Comparison of ENCODE assay signal across 8 cellular contexts in the genomic region with DNA sequence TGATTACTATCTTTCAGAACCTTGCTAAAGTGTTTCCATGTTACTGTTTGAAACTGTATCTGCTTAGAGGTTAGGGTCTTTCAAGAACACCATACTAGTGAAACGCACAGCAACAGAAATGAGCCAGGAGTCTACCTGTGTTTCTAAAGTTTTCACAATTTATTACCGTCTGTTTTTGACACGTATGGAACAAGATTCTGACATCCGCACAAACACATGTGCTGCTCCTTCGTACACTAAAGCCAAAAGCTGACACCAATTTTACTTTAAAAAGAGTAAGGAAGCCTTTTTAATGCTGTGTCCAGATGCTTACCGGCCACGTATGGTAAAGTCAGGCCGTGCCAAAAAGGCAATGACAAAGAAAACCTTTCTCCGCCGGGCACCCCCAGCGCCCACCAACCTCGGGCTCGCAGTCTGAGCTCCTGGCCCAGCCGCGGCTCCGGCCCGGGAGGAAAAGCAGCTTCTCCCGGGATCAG. TPM values are rescaled to one million over a fixed set of nuclear protein-coding genes. Genes with fewer than 3 reads are reported as not detected.
DNase-seq lines count a peak whose midpoint lies in the region; ATAC-seq, FAIRE-seq and TF ChIP-seq lines count a peak whose summit lies in the region.

No MANE protein-coding gene starts in this region.

- ATAC-seq in effector memory CD8-positive, alpha-beta T cell (replicated peaks), result peak; percentile 9
- no peak for ATAC-seq in left lobe of liver

- H2AFZ ChIP-seq in osteoblast (ENCODE audit: low read length), result peak overlapping the region; percentile 86

- peaks cover 29 to 32% of the 10 kb centered on the region in 2 donors for H3K4me1 Mint-ChIP-seq in effector memory CD8-positive, alpha-beta T cell (ENCODE audit: low read depth in 2 of 2)

- peak overlapping the region; percentile 94 for H3K4me2 ChIP-seq in osteoblast (ENCODE audit: insufficient read depth, low read length)

- H3K27me3 Mint-ChIP-seq in effector memory CD8-positive, alpha-beta T cell, result peaks cover 9 to 12% of the 10 kb centered on the region in 2 donors

- H3K27me3 ChIP-seq in osteoblast (ENCODE audit: insufficient read depth, low read length), result no peaks in the 10 kb centered on the region

- TF ChIP-seq POLR2A in H54 (IDR thresholded peaks at IDR 0.05; ENCODE audit: low read depth, low read length), result no peak

- no peaks in the 10 kb centered on the region for H3K9me3 ChIP-seq in KOPT-K1 (ENCODE audit: insufficient read depth, low read length, poor library complexity, severe bottlenecking)
- H3K9me3 ChIP-seq in osteoblast (ENCODE audit: low read depth, low read length), result no peaks in the 10 kb centered on the region

- no peaks in the 10 kb centered on the region for H3K9me3 Mint-ChIP-seq in effector memory CD8-positive, alpha-beta T cell

- peaks cover 48% of the 10 kb centered on the region for H4K20me1 ChIP-seq in osteoblast (ENCODE audit: insufficient read depth, low read length)

- H3K4me1 ChIP-seq in osteoblast (ENCODE audit: insufficient read depth, low read length), result peaks cover 49% of the 10 kb centered on the region

- peaks cover 52% of the 10 kb centered on the region for H3K36me3 Mint-ChIP-seq in effector memory CD8-positive, alpha-beta T cell (ENCODE audit: insufficient read depth)

- no peak for FAIRE-seq in H54 (lab: Jason Lieb, UNC)

- H3K36me3 ChIP-seq in KOPT-K1 (ENCODE audit: insufficient read depth, low read length) (peaks cover 48% of the 10 kb centered on the region), osteoblast (ENCODE audit: insufficient read depth, low read length) (peaks cover 46% of the 10 kb centered on the region)

- DNase-seq in NCI-H748 (lab: John Stamatoyannopoulos, UW; ENCODE audit: unreplicated experiment), result peak; percentile 21
- no peak for DNase-seq in NCI-H748 treated with DMSO at 0.1 percent for 48 hours (lab: John Stamatoyannopoulos, UW)
- no peak for DNase-seq in effector memory CD8-positive, alpha-beta T cell
- DNase-seq in osteoblast (ENCODE audit: insufficient read length, low spot score, missing footprints), result no peak
- no peak for DNase-seq in kidney tubule cell (ENCODE audit: low spot score)
- DNase-seq in H54 (ENCODE audit: insufficient read length, low spot score), result no peak
- DNase-seq in left lobe of liver (ENCODE audit: low spot score), result no peak

- peak overlapping the region; percentile 87 to 92 for H3K4me3 Mint-ChIP-seq in effector memory CD8-positive, alpha-beta T cell

- no peak for TF ChIP-seq CTCF in osteoblast (IDR thresholded peaks at IDR 0.05; ENCODE audit: extremely low read depth, low read depth, low read length)

- peak overlapping the region; percentile 93 for H3K4me3 ChIP-seq in osteoblast (ENCODE audit: insufficient read depth, low read length)

- H3K27ac Mint-ChIP-seq in effector memory CD8-positive, alpha-beta T cell, result peak overlapping the region; percentile 90 to 94

- H3K27ac ChIP-seq in KOPT-K1 (ENCODE audit: low read depth, low read length, poor library complexity, severe bottlenecking) (peak overlapping the region; percentile 84), osteoblast (ENCODE audit: low read depth, low read length) (peak overlapping the region; percentile 85)

- H3K79me2 ChIP-seq in osteoblast (ENCODE audit: insufficient read depth, low read length), result peaks cover 34% of the 10 kb centered on the region

RNA-seq across cellular contexts. Expression of a gene that starts 0.5 kb away (rescaled TPM):
- total RNA-seq in osteoblast (487 and 926 TPM in 2 replicates), left lobe of liver (198 TPM)

RNA-seq across cellular contexts. Expression of a gene that starts 29.2 kb away (rescaled TPM):
- total RNA-seq in osteoblast, result not detected in 2 replicates
- total RNA-seq in left lobe of liver, result not detected

RNA-seq across cellular contexts. Expression of a gene that starts 37.7 kb away (rescaled TPM):
- total RNA-seq in osteoblast (0.59 and 0.72 TPM in 2 replicates), left lobe of liver (0.08 TPM)
